11 cellular contexts compared by ENCODE assay signal in the genomic region with DNA sequence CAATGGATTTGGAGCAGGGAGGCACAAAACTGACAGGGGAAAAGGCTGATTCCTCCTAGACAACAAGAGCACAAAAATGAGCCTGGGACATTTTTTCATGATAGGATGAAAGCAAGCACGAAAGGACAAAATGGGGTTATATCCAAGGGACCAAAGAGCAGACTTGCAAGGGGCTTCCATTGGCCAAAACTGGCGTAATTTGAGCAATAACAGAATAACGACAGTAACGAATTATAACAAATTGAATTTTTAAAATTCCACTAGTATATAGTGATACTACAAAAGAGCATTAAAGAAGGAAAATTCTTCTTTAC. TPM values are rescaled to one million over a fixed set of nuclear protein-coding genes. Genes with fewer than 3 reads are reported as not detected.
DNase-seq lines count a peak whose midpoint lies in the region; ATAC-seq and TF ChIP-seq lines count a peak whose summit lies in the region.
"Had no signal": no experiment of that assay in that cellular context is flagged by ENCODE, and none has a peak within 500 bp of the region (broad histone marks: within the 10 kb centered on the region; RNA-seq: fewer than 3 reads in every experiment).

No MANE protein-coding gene starts in this region.

- H3K4me3 ChIP-seq in IMR-90 (ENCODE audit: insufficient read depth, low read depth, low read length) (no peak overlapping the region), dorsolateral prefrontal cortex (no peak overlapping the region)
- H3K4me3 ChIP-seq: K562 had no signal

- TF ChIP-seq RAD21 in IMR-90 (IDR thresholded peaks at IDR 0.05; ENCODE audit: low read length): no peak

- intact Hi-C loops in CD14-positive monocyte (cut with micrococcal nuclease): loop anchor here (10.0 kb wide), 1 partner anchor 311 kb away; no protein-coding TSS in a partner anchor
- intact Hi-C loops in IMR-90 (cut with micrococcal nuclease): loop anchor here (5.0 kb wide), 1 partner anchor 134 kb away; no protein-coding TSS in a partner anchor
- intact Hi-C loops in dorsolateral prefrontal cortex (cut with DNase I): loop anchor here in 1 of 2 donors (2.0 to 5.0 kb wide), 2 partner anchors 19 to 134 kb away; no protein-coding TSS in a partner anchor

- H3K4me1 ChIP-seq in IMR-90 (ENCODE audit: control insufficient read depth, insufficient read depth, low read length): no peaks in the 10 kb centered on the region
- H3K4me1 ChIP-seq: BE2C had no signal

- no peak overlapping the region for H3K18ac ChIP-seq in IMR-90 (ENCODE audit: low read depth, low read length)

- no peaks in the 10 kb centered on the region for H3K9me1 ChIP-seq in IMR-90 (ENCODE audit: insufficient read depth, low read length)

- no peak overlapping the region for H3K4me3 Mint-ChIP-seq in CD14-positive monocyte

- no peak overlapping the region for H3K9ac ChIP-seq in IMR-90 (ENCODE audit: low read depth, low read length)

- ATAC-seq in IMR-90 (ENCODE audit: low read depth): no peak
- no peak for ATAC-seq in HG03175 (IDR thresholded peaks at IDR 0.05; ENCODE audit: unreplicated experiment)
- ATAC-seq in HG03135 (IDR thresholded peaks at IDR 0.05; ENCODE audit: unreplicated experiment): no peak
- ATAC-seq: K562 had no signal

- dilution Hi-C loops in IMR-90 (cut with HindIII; ENCODE audit: low sequenced_read_pairs, unreplicated experiment): no loop called here

- H2AK5ac ChIP-seq in IMR-90 (ENCODE audit: low read depth, low read length): no peak overlapping the region

- H2BK15ac ChIP-seq in IMR-90 (ENCODE audit: low read depth, low read length): no peak overlapping the region

- H3K4ac ChIP-seq in IMR-90 (ENCODE audit: low read depth, low read length): no peak overlapping the region

- WGBS in IMR-90 (ENCODE audit: extremely low coverage in 2 of 2, insufficient read length in 1 of 2), 2 experiments: no CpG with 5 or more reads among the region's 4 CpGs

- H3K27ac ChIP-seq in IMR-90 (ENCODE audit: insufficient read depth, low read length): no peak overlapping the region
- H3K27ac ChIP-seq in dorsolateral prefrontal cortex: peak overlapping the region in 30 of 59 donors; percentile 8 to 80 (median 48)
- H3K27ac ChIP-seq in substantia nigra (ENCODE audit: low read depth, low read length, poor library complexity, severe bottlenecking): peak overlapping the region; percentile 60
- H3K27ac ChIP-seq: HL-60 had no signal

- H4K5ac ChIP-seq in IMR-90 (ENCODE audit: low read depth, low read length): no peak overlapping the region

- peaks cover 0 to 2% (median 0%) of the 10 kb centered on the region in 3 donors for H3K27me3 Mint-ChIP-seq in CD14-positive monocyte (ENCODE audit: low read depth in 3 of 3)

- no peak overlapping the region for H4K91ac ChIP-seq in IMR-90 (ENCODE audit: insufficient read depth, low read depth, low read length)

- BruUV-seq in IMR-90 (replicated peaks; lab: Mats Ljungman, UMichigan): no TSS peak

- H2AK9ac ChIP-seq in IMR-90 (replicated peaks; ENCODE audit: low read depth, low read length, poor library complexity): peak overlapping the region; percentile 33

- H3K79me1 ChIP-seq in IMR-90 (ENCODE audit: low read depth in 1 of 2, low read length in 2 of 2): no peaks in the 10 kb centered on the region

- no peak overlapping the region for H2BK120ac ChIP-seq in IMR-90 (ENCODE audit: low read depth, low read length)

- H3K9me3 ChIP-seq in IMR-90 (ENCODE audit: control insufficient read depth, insufficient read depth, low read length): no peaks in the 10 kb centered on the region
- H3K9me3 ChIP-seq: BE2C had no signal

- H4K8ac ChIP-seq in IMR-90 (ENCODE audit: low read depth in 2 of 2, low read length in 2 of 2): no peak overlapping the region

- no peak overlapping the region for H2BK20ac ChIP-seq in IMR-90 (ENCODE audit: low read depth, low read length)

- H4K20me1 ChIP-seq in IMR-90 (ENCODE audit: insufficient read depth, low read length): no peaks in the 10 kb centered on the region

- CTCF ChIA-PET in IMR-90 (lab: Yijun Ruan, JAX): interaction anchor here (0.6 to 1.5 kb wide), 11 partner anchors 8 to 408 kb away, joined by 3 to 7 read pairs (median 4); partner anchors contain the start of gene SPP1

- H3K23ac ChIP-seq in IMR-90 (ENCODE audit: low read depth, low read length): no peak overlapping the region

- H3K36me3 Mint-ChIP-seq in CD14-positive monocyte: no peaks in the 10 kb centered on the region

- peak overlapping the region in 1 of 7 donors; percentile 10 for H3K27ac Mint-ChIP-seq in CD14-positive monocyte

- DNase-seq in CD14-positive monocyte (ENCODE audit: low spot score) (no peak), IMR-90 (no peak), dorsolateral prefrontal cortex (no peak), substantia nigra (lab: John Stamatoyannopoulos, UW) (no peak), iPS-NIHi7 (ENCODE audit: extremely low spot score) (no peak)
- DNase-seq: NCI-H1048 had no signal

- no peaks in the 10 kb centered on the region for H3K9me3 Mint-ChIP-seq in CD14-positive monocyte

- in situ Hi-C loops in IMR-90 (cut with MboI; ENCODE audit: low sequenced_read_pairs): no loop called here

- H3K27me3 ChIP-seq in IMR-90 (ENCODE audit: control insufficient read depth, insufficient read depth, low read length) (peaks cover 3% of the 10 kb centered on the region; the same call in 1 of the 2 replicates), dorsolateral prefrontal cortex (no peaks in the 10 kb centered on the region)

- H3K4me1 Mint-ChIP-seq in CD14-positive monocyte: peaks cover 2% of the 10 kb centered on the region

- H2AFZ ChIP-seq in IMR-90 (replicated peaks; ENCODE audit: low read length, poor library complexity): no peak overlapping the region

- no peak overlapping the region for H3K14ac ChIP-seq in IMR-90 (replicated peaks; ENCODE audit: low read depth, low read length)

- POLR2A ChIA-PET in IMR-90 (lab: Charles Lee; ENCODE audit: unreplicated experiment): interaction anchor here (0.6 kb wide), 1 partner anchor 14 kb away, joined by 3 read pairs; no protein-coding TSS in a partner anchor

- TF ChIP-seq POLR2A in IMR-90 (IDR thresholded peaks at IDR 0.05; ENCODE audit: low read depth, low read length): no peak

- H2BK5ac ChIP-seq in IMR-90 (ENCODE audit: low read depth, low read length, poor library complexity, severe bottlenecking): no peak overlapping the region

- no peak overlapping the region for H3K56ac ChIP-seq in IMR-90 (ENCODE audit: extremely low read depth, insufficient read depth, low read length)

- no peak overlapping the region for H3K4me2 ChIP-seq in IMR-90 (ENCODE audit: low read depth, low read length)

- peak; percentile 43 for TF ChIP-seq CTCF in CD14-positive monocyte (IDR thresholded peaks at IDR 0.05)
- TF ChIP-seq CTCF in IMR-90 (conservative IDR thresholded peaks at IDR 0.05; ENCODE audit: low read depth, low read length): no peak
- peak in 2 of 56 donors; percentile 7 to 12 for TF ChIP-seq CTCF in dorsolateral prefrontal cortex (IDR thresholded peaks at IDR 0.05 in 54 of 56, conservative IDR thresholded peaks at IDR 0.05 in 2 of 56; ENCODE audit: low read depth in 1 of 56, partially characterized antibody in 56 of 56)

- no peaks in the 10 kb centered on the region for H3K36me3 ChIP-seq in IMR-90 (ENCODE audit: control insufficient read depth, insufficient read depth, low read length)
- H3K36me3 ChIP-seq: BE2C had no signal

TF ChIP-seq in IMR-90, 13 proteins besides CTCF, POLR2A, EP300 and RAD21 (continues in another document):
- TF ChIP-seq FOS (IDR thresholded peaks at IDR 0.05; ENCODE audit: low read depth, low read length) (no peak), BHLHE40 (IDR thresholded peaks at IDR 0.05; ENCODE audit: low read depth, low read length) (no peak), RCOR1 (IDR thresholded peaks at IDR 0.05; ENCODE audit: insufficient replicate concordance, low read length) (no peak), RFX5 (IDR thresholded peaks at IDR 0.05; ENCODE audit: low read depth, low read length) (no peak), NFE2L2 (IDR thresholded peaks at IDR 0.05; ENCODE audit: low read depth, low read length) (no peak), CEBPB (IDR thresholded peaks at IDR 0.05; ENCODE audit: low read depth, low read length) (no peak), MAFK (IDR thresholded peaks at IDR 0.05; ENCODE audit: low read depth, low read length) (no peak), USF2 (IDR thresholded peaks at IDR 0.05; ENCODE audit: low read depth, low read length) (no peak), SMC3 (IDR thresholded peaks at IDR 0.05; ENCODE audit: low read depth, low read length) (no peak), MXI1 (IDR thresholded peaks at IDR 0.05; ENCODE audit: borderline replicate concordance, low read depth, low read length) (no peak), CHD1 (IDR thresholded peaks at IDR 0.05; ENCODE audit: low read depth, low read length) (no peak)
- TF ChIP-seq, protein P1, sequence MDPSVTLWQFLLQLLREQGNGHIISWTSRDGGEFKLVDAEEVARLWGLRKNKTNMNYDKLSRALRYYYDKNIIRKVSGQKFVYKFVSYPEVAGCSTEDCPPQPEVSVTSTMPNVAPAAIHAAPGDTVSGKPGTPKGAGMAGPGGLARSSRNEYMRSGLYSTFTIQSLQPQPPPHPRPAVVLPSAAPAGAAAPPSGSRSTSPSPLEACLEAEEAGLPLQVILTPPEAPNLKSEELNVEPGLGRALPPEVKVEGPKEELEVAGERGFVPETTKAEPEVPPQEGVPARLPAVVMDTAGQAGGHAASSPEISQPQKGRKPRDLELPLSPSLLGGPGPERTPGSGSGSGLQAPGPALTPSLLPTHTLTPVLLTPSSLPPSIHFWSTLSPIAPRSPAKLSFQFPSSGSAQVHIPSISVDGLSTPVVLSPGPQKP (IDR thresholded peaks at IDR 0.05; ENCODE audit: borderline replicate concordance, low read depth, low read length): no peak

RNA-seq across cellular contexts. Expression of gene SPP1, which starts 10.3 kb away (rescaled TPM):
- polyA plus RNA-seq in CD14-positive monocyte (not detected), IMR-90 (2012; rRNA removed) (0.50 and 0.62 TPM in 2 replicates)
- total RNA-seq in IMR-90 (2012; rRNA removed) (0.18 and 0.28 TPM in 2 replicates), dorsolateral prefrontal cortex (1,000 to 10,000 TPM in 7 of 120 experiments, 100 to 1,000 TPM in 112, 10 to 100 TPM in 1; 91.5 to 1,848 (median 415) TPM)
- 0.26 and 0.44 TPM in 2 replicates for polyA plus RNA-seq in IMR-90 (2012; cell fraction: cytosol; rRNA removed)
- 0.36 and 0.79 TPM in 2 replicates for polyA plus RNA-seq in IMR-90 (2012; cell fraction: nucleus; rRNA removed; ENCODE audit: low replicate concordance)

RNA-seq across cellular contexts. Expression of gene PKD2, which starts 21.6 kb away (rescaled TPM):
- polyA plus RNA-seq in CD14-positive monocyte: 1 to 10 TPM; 1.2 to 2.4 TPM
- total RNA-seq in IMR-90 (2012; rRNA removed): 51.3 and 96.7 TPM in 2 replicates
- 37.3 and 43.8 TPM in 2 replicates for polyA plus RNA-seq in IMR-90 (2012; rRNA removed)
- polyA plus RNA-seq in IMR-90 (2012; cell fraction: cytosol; rRNA removed): 6.0 and 7.7 TPM in 2 replicates
- 11.8 and 68.7 TPM in 2 replicates for polyA plus RNA-seq in IMR-90 (2012; cell fraction: nucleus; rRNA removed; ENCODE audit: low replicate concordance)
- 10 to 100 TPM; 29.7 to 60.9 (median 40.7) TPM for total RNA-seq in dorsolateral prefrontal cortex

Comparison
In these comparisons a context has a peak if more than half of its experiments do, and no peak if none do; other contexts are left out.
1. RNA of gene SPP1, which starts 10.3 kb away (total RNA-seq): 91.5 to 1,848 TPM in dorsolateral prefrontal cortex; 0.18 to 0.28 TPM in IMR-90; every median in the first group is over 10 times any median in the second.